8 cellular contexts compared by ENCODE assay signal in the genomic region with DNA sequence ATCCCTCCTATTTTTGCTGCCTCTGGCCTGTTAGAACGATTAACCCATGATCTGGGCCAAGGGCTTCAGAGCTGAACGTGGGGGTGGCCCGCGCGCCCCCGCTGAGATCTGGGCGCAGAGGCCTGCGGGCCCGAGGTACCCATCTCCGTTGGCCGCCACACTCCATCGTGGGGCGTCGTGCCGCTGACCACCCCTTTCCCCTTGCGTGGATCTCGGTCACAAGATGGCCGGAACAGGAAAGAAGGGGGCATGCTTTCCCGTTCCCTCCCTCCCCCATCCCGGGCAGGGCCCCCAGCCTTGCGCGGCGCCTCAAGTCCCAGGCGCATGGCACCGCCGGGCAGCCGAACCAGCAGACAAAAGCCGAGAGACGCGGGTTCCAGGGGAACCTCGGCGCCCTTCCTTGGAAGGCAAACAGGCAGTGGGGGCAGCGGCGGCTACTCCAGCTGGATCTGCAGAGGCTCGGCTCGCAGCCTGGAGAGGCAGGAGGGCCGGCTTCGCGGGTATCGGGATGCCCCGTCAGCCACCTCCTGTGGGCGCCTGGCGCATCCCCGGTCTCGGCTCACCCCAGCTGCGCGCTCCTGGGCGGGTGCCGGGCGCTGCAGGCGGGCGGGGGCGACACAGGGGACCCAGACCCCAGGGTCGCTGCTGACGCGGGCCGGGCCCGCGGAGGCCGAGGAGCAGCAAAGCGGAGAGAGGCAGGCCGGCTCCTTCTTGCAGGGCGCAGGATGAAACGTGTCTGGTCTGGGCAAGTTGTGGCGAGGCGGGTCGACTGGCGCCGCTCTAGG. TPM values are rescaled to one million over a fixed set of nuclear protein-coding genes. Genes with fewer than 3 reads are reported as not detected.
DNase-seq lines count a peak whose midpoint lies in the region; ATAC-seq and TF ChIP-seq lines count a peak whose summit lies in the region.

No MANE protein-coding gene starts in this region.

- peak overlapping the region; percentile 90 for H3K4me3 Mint-ChIP-seq in progenitor cell of endocrine pancreas (ENCODE audit: low read depth)

- peak overlapping the region; percentile 93 for H3K27ac Mint-ChIP-seq in progenitor cell of endocrine pancreas

- intact Hi-C loops in Right ventricle myocardium inferior (cut with DNase I), result no loop called here
- intact Hi-C loops in cardiac septum (cut with DNase I), result no loop called here
- intact Hi-C loops in heart left ventricle (cut with DNase I), result no loop called here

- DNase-seq in Right ventricle myocardium inferior (ENCODE audit: missing footprints), result peak; percentile 66
- DNase-seq in cardiac septum (ENCODE audit: low spot score), result no peak
- DNase-seq in activated T-cell treated with anti-CD3 and anti-CD28 coated beads, Interleukin-2, amount 50 U/mL, for 48 hours, result peak; percentile 38 to 41
- peak in 4 of 5 donors; percentile 17 to 61 (median 26) for DNase-seq in heart left ventricle
- peak; percentile 37 for DNase-seq in progenitor cell of endocrine pancreas (ENCODE audit: low spot score, unreplicated experiment)
- DNase-seq in GM19238 (ENCODE audit: insufficient read length, low spot score), result no peak

- ATAC-seq in Right ventricle myocardium inferior, result peak; percentile 58
- ATAC-seq in HG03457 (IDR thresholded peaks at IDR 0.05; ENCODE audit: unreplicated experiment), result peak; percentile 27
- peak; percentile 31 to 60 (median 52) for ATAC-seq in heart left ventricle
- ATAC-seq in GM21717 (IDR thresholded peaks at IDR 0.05; ENCODE audit: unreplicated experiment), result no peak

- no peaks in the 10 kb centered on the region for H3K27me3 Mint-ChIP-seq in progenitor cell of endocrine pancreas

- no peak for TF ChIP-seq POLR2A in heart left ventricle (IDR thresholded peaks at IDR 0.05)

- WGBS in heart left ventricle, 4 donors, result 0 to 3% (median 1%) methylated on average over 40 to 69 of the region's 69 CpGs

- TF ChIP-seq CTCF in heart left ventricle (IDR thresholded peaks at IDR 0.05) (no peak), progenitor cell of endocrine pancreas (IDR thresholded peaks at IDR 0.05; ENCODE audit: unreplicated experiment) (no peak)

- H3K4me3 ChIP-seq in heart left ventricle, result peak overlapping the region; percentile 55 to 89 (median 66)

- peaks cover 18% of the 10 kb centered on the region for H3K4me1 Mint-ChIP-seq in progenitor cell of endocrine pancreas (ENCODE audit: low read depth)

- no peaks in the 10 kb centered on the region for H3K9me3 ChIP-seq in heart left ventricle

- H3K27ac ChIP-seq in heart left ventricle, result peak overlapping the region in 11 of 12 donors; percentile 42 to 85 (median 64)

- no peaks in the 10 kb centered on the region for H3K9me3 Mint-ChIP-seq in progenitor cell of endocrine pancreas (ENCODE audit: low read depth)

- no peaks in the 10 kb centered on the region for H3K36me3 ChIP-seq in heart left ventricle

- H3K27me3 ChIP-seq in heart left ventricle, result peaks cover 0 to 58% (median 13%) of the 10 kb centered on the region in 9 donors

- peaks cover 0 to 31% (median 14%) of the 10 kb centered on the region in 12 donors for H3K4me1 ChIP-seq in heart left ventricle

- peaks cover 5% of the 10 kb centered on the region for H3K36me3 Mint-ChIP-seq in progenitor cell of endocrine pancreas (ENCODE audit: insufficient read depth)

RNA-seq across cellular contexts. Expression of gene DZIP1, which starts 0.5 kb away (rescaled TPM):
- total RNA-seq in Right ventricle myocardium inferior, result 4.7 TPM
- total RNA-seq in cardiac septum, result 4.9 TPM
- 1 to 10 TPM; 2.3 to 6.9 (median 5.1) TPM for total RNA-seq in heart left ventricle
- 1 to 10 TPM; 1.9 TPM for polyA plus RNA-seq in heart left ventricle
- 35.4 and 40.1 TPM in 2 replicates for total RNA-seq in progenitor cell of endocrine pancreas

RNA-seq across cellular contexts. Expression of gene DNAJC3, which starts 32.9 kb away (rescaled TPM):
- 30.0 TPM for total RNA-seq in Right ventricle myocardium inferior
- total RNA-seq in cardiac septum, result 36.0 TPM
- 10 to 100 TPM; 23.5 to 43.9 (median 33.7) TPM for total RNA-seq in heart left ventricle
- 10 to 100 TPM in 1 of 2 donors, 1 to 10 TPM in 1; 8.7 to 33.7 TPM for polyA plus RNA-seq in heart left ventricle
- total RNA-seq in progenitor cell of endocrine pancreas, result 30.9 and 31.7 TPM in 2 replicates

Comparison
In these comparisons a context has a peak if more than half of its experiments do, and no peak if none do; other contexts are left out.
1. DNase-seq: peak in Right ventricle myocardium inferior (single experiment), activated T-cell treated with anti-CD3 and anti-CD28 coated beads, Interleukin-2, amount 50 U/mL, for 48 hours (2 of 2), heart left ventricle (4 of 5) and progenitor cell of endocrine pancreas (single experiment); none in cardiac septum (single experiment) and GM19238 (single experiment).